1 cellular context compared by ENCODE assay signal in genomic region chr10:63562857-63563256, GRCh38.
TF ChIP-seq lines count a peak whose summit lies in the region.

No MANE protein-coding gene starts in this region.

TF ChIP-seq in GM23338, 12 proteins besides CTCF, POLR2A, EP300 and RAD21:
- TF ChIP-seq ZNF462 (CRISPR knock-in tag; IDR thresholded peaks at IDR 0.05) (no peak), STAT1 (IDR thresholded peaks at IDR 0.05; ENCODE audit: unreplicated experiment) (no peak), NANOG (IDR thresholded peaks at IDR 0.05; ENCODE audit: borderline replicate concordance) (no peak), POLR2AphosphoS5 (IDR thresholded peaks at IDR 0.05; ENCODE audit: low read depth) (no peak), ETS1 (IDR thresholded peaks at IDR 0.05) (no peak), ZNF331 (CRISPR knock-in tag; IDR thresholded peaks at IDR 0.05; ENCODE audit: low read depth) (no peak), JUNB (IDR thresholded peaks at IDR 0.05; ENCODE audit: unreplicated experiment) (no peak), EZH2 (IDR thresholded peaks at IDR 0.05; ENCODE audit: low read depth, unreplicated experiment) (no peak), EZH2phosphoT487 (IDR thresholded peaks at IDR 0.05; ENCODE audit: unreplicated experiment) (no peak), CREB1 (CRISPR knock-in tag; IDR thresholded peaks at IDR 0.05; ENCODE audit: low read depth) (no peak), ZNF114 (CRISPR knock-in tag; IDR thresholded peaks at IDR 0.05) (no peak), REST (IDR thresholded peaks at IDR 0.05; ENCODE audit: unreplicated experiment) (no peak)
